ENCODE assay signal across 8 cellular contexts in the genomic region with DNA sequence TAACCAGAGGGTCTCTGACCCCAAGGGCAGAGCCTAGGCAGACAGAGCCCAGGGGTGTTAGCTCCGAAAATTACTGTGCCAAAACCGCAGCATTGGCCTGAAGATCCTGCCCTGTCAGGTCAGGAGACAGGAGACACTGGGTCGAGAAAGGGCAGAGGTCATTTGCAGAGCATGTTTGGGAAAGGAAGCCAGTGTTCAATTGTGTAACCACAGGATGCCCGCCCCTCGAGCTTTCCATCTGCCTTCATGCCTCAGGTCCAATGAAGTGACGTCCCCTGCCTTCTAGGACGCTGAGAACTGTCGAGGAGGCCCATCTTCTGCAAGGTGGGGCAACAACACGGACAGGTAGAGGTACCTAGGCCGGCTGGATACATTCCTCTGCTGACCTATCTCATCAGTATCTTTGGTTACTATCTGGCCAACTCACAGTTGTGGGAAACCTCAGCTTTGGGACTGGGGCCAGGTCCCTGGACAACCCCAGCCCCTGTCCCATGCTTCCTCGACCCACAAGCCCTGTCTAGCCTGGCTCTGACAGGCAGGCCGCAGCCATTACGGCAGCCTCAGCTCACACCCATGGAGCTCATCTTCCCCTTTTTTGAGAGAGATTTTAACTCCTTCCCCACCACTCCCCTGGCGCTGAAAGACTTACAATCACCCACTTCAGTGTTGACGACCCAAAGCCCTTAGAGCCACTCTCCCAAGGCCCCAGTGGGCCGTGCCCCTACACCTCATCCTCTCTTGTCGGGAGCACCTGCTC. TPM values are rescaled to one million over a fixed set of nuclear protein-coding genes. Genes with fewer than 3 reads are reported as not detected.
DNase-seq lines count a peak whose midpoint lies in the region; ATAC-seq and TF ChIP-seq lines count a peak whose summit lies in the region.

No MANE protein-coding gene starts in this region.

- H3K27me3 ChIP-seq in HUES64 (ENCODE audit: insufficient read depth, low read length) (peaks cover 15% of the 10 kb centered on the region), cardiac muscle cell (peaks cover 4% of the 10 kb centered on the region), prostate gland (replicated peaks; ENCODE audit: insufficient read depth) (no peaks in the 10 kb centered on the region)

- intact Hi-C loops in prostate gland (cut with DNase I): no loop called here

- ATAC-seq in GM19455 (IDR thresholded peaks at IDR 0.05; ENCODE audit: unreplicated experiment): peak; percentile 26

- H3K4me3 Mint-ChIP-seq in activated T-cell treated with anti-CD3 and anti-CD28 coated beads, Interleukin-2, amount 50 U/mL, for 24 hours: peak overlapping the region; percentile 90

- H3K9me3 Mint-ChIP-seq in activated T-cell treated with anti-CD3 and anti-CD28 coated beads, Interleukin-2, amount 50 U/mL, for 24 hours: no peaks in the 10 kb centered on the region

- WGBS in HUES64: 47% methylated on average over 17 of the region's 17 CpGs
- WGBS in prostate gland: 8% methylated on average over 17 of the region's 17 CpGs

- H3K36me3 ChIP-seq in HUES64 (ENCODE audit: insufficient read depth, low read length) (peaks cover 4% of the 10 kb centered on the region; the same call in 1 of the 2 replicates), cardiac muscle cell (no peaks in the 10 kb centered on the region), prostate gland (no peaks in the 10 kb centered on the region)

- no peak for TF ChIP-seq POLR2A in prostate gland (IDR thresholded peaks at IDR 0.05)

- H3K4me1 ChIP-seq in HUES64 (ENCODE audit: insufficient read depth, low read length) (peaks cover 7% of the 10 kb centered on the region), cardiac muscle cell (ENCODE audit: low read depth) (peaks cover 6% of the 10 kb centered on the region), prostate gland (replicated peaks) (peaks cover 5% of the 10 kb centered on the region)

- H3K27ac Mint-ChIP-seq in activated T-cell treated with anti-CD3 and anti-CD28 coated beads, Interleukin-2, amount 50 U/mL, for 24 hours: peak overlapping the region; percentile 93

- peaks cover 55% of the 10 kb centered on the region for H3K4me1 Mint-ChIP-seq in activated T-cell treated with anti-CD3 and anti-CD28 coated beads, Interleukin-2, amount 50 U/mL, for 24 hours (ENCODE audit: low read depth)

- H3K4me3 ChIP-seq in HUES64 (ENCODE audit: low read length) (peak overlapping the region; percentile 64), cardiac muscle cell (peak overlapping the region; percentile 87), prostate gland (peak overlapping the region; percentile 77 to 96)

- peak; percentile 60 for DNase-seq in Ammon's horn (ENCODE audit: low spot score)
- no peak for DNase-seq in activated T-cell treated with anti-CD3 and anti-CD28 coated beads, Interleukin-2, amount 50 U/mL, for 24 hours
- DNase-seq in cardiac muscle cell (ENCODE audit: low read depth in 1 of 2, low spot score in 1 of 2): no peak
- no peak for DNase-seq in prostate gland (ENCODE audit: low spot score)
- DNase-seq in kidney glomerular epithelial cell (lab: John Stamatoyannopoulos, UW): no peak
- no peak for DNase-seq in NCI-H2107 (lab: John Stamatoyannopoulos, UW)

- no peaks in the 10 kb centered on the region for H3K27me3 Mint-ChIP-seq in activated T-cell treated with anti-CD3 and anti-CD28 coated beads, Interleukin-2, amount 50 U/mL, for 24 hours

- no peaks in the 10 kb centered on the region for H3K9me3 ChIP-seq in HUES64 (ENCODE audit: insufficient read depth, low read depth, low read length)
- no peaks in the 10 kb centered on the region for H3K9me3 ChIP-seq in cardiac muscle cell (ENCODE audit: low read depth)
- H3K9me3 ChIP-seq in prostate gland: no peaks in the 10 kb centered on the region

- peak overlapping the region; percentile 86 for H3K9ac ChIP-seq in HUES64 (ENCODE audit: low read depth, low read length)

- peaks cover 50% of the 10 kb centered on the region for H3K36me3 Mint-ChIP-seq in activated T-cell treated with anti-CD3 and anti-CD28 coated beads, Interleukin-2, amount 50 U/mL, for 24 hours (ENCODE audit: low read depth)

- no peak for TF ChIP-seq CTCF in cardiac muscle cell (IDR thresholded peaks at IDR 0.05; ENCODE audit: low read depth, low read length)
- no peak for TF ChIP-seq CTCF in prostate gland (IDR thresholded peaks at IDR 0.05)

- H3K27ac ChIP-seq in HUES64 (ENCODE audit: low read depth, low read length) (no peak overlapping the region), cardiac muscle cell (no peak overlapping the region), prostate gland (peak overlapping the region; percentile 84 to 85)

RNA-seq across cellular contexts. Expression of a gene that starts 1.3 kb away (rescaled TPM):
- 31.7 TPM for polyA plus RNA-seq in HUES64 (2013, experiment 1 of 2)
- polyA plus RNA-seq in HUES64 (2013, experiment 2 of 2): 33.0 TPM
- 42.1 and 42.5 TPM in 2 replicates for total RNA-seq in cardiac muscle cell
- polyA plus RNA-seq in cardiac muscle cell: 45.3 and 49.1 TPM in 2 replicates
- 100 to 1,000 TPM in 1 of 2 donors, 10 to 100 TPM in 1; 39.9 to 102 TPM for total RNA-seq in prostate gland

RNA-seq across cellular contexts. Expression of a gene that starts 17.2 kb away (rescaled TPM):
- 0.20 TPM for polyA plus RNA-seq in HUES64 (2013, experiment 1 of 2)
- polyA plus RNA-seq in HUES64 (2013, experiment 2 of 2): 0.13 TPM
- not detected in 2 replicates for total RNA-seq in cardiac muscle cell
- 0.66 TPM in 1 of 2 replicates, not detected in the other for polyA plus RNA-seq in cardiac muscle cell
- total RNA-seq in prostate gland: 10 to 100 TPM in 1 of 2 donors, under 1 TPM in 1; 0.73 to 61.8 TPM

RNA-seq across cellular contexts. Expression of a gene that starts 20.5 kb away (rescaled TPM):
- 0.05 TPM for polyA plus RNA-seq in HUES64 (2013, experiment 1 of 2)
- 0.06 TPM for polyA plus RNA-seq in HUES64 (2013, experiment 2 of 2)
- total RNA-seq in cardiac muscle cell (not detected in 2 replicates), prostate gland (under 1 TPM; 0.09 to 0.28 TPM)
- 0.79 TPM in 1 of 2 replicates, not detected in the other for polyA plus RNA-seq in cardiac muscle cell

RNA-seq across cellular contexts. Expression of a gene that starts 50.4 kb away (rescaled TPM):
- polyA plus RNA-seq in HUES64 (2013, experiment 1 of 2): 0.45 TPM
- 0.38 TPM for polyA plus RNA-seq in HUES64 (2013, experiment 2 of 2)
- not detected in 2 replicates for total RNA-seq in cardiac muscle cell
- polyA plus RNA-seq in cardiac muscle cell: 0.16 TPM in 1 of 2 replicates, not detected in the other
- 10 to 100 TPM in 1 of 2 donors, 1 to 10 TPM in 1; 8.0 to 25.6 TPM for total RNA-seq in prostate gland

Comparison
In these comparisons a context has a peak if more than half of its experiments do, and no peak if none do; other contexts are left out.
1. H3K27ac ChIP-seq: peak in prostate gland (2 of 2); none in HUES64 (single experiment) and cardiac muscle cell (single experiment).
2. Peak in every context shown above with its lines, with median percentiles within 50 percentile points of each other: H3K4me3 ChIP-seq.